Comparison of ENCODE assay signal across 1 cellular context in the genomic region with DNA sequence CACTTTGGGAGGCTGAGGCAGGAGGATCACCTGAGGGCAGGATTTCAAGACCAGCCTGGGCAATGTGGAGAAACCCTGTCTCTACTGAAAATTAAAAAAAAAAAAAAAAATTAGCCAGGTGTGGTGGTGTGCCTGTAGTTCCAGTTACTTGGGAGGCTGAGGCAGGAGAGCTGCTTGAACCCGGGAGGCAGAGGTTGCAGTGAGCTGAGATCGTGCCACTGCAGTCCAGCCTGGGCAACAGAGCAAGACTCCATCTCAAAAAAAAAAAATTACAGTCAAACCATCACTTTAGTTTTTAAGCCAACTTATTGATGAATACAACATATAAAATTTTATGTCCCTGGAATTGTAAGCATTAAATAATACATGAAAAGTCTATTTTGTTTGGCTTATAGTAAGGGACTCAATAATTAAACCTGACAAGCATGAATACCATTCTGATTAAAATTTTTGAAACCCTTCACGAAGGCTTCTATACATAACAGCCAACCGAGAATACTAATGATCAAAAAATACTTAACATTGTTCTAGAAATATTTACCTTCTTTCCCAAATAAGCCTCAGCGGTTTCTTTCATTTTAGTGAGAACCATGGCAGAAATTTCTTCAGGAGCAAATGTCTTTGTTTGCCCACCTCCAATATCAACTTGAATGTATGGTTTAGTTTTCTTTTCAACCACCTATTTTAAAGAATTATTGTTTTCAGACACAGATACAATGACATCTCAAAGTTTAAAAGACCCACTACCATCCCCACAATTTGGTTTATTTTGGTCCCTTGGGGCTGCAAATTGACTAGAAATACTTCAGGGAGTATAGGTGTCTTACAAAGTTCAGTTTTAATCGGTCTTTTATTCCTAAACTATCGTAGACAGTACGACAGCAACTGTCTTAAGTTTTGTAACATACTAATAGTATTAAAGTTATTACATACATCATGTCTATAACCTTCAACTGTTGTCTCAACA.
TF ChIP-seq lines count a peak whose summit lies in the region.

No MANE protein-coding gene starts in this region.

TF ChIP-seq in HepG2, 621 proteins besides CTCF, POLR2A, EP300 and RAD21:
- TF ChIP-seq, protein P1, sequence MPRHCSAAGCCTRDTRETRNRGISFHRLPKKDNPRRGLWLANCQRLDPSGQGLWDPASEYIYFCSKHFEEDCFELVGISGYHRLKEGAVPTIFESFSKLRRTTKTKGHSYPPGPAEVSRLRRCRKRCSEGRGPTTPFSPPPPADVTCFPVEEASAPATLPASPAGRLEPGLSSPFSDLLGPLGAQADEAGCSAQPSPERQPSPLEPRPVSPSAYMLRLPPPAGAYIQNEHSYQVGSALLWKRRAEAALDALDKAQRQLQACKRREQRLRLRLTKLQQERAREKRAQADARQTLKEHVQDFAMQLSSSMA (CRISPR knock-in tag; IDR thresholded peaks at IDR 0.05): no peak
- TF ChIP-seq, protein P2, sequence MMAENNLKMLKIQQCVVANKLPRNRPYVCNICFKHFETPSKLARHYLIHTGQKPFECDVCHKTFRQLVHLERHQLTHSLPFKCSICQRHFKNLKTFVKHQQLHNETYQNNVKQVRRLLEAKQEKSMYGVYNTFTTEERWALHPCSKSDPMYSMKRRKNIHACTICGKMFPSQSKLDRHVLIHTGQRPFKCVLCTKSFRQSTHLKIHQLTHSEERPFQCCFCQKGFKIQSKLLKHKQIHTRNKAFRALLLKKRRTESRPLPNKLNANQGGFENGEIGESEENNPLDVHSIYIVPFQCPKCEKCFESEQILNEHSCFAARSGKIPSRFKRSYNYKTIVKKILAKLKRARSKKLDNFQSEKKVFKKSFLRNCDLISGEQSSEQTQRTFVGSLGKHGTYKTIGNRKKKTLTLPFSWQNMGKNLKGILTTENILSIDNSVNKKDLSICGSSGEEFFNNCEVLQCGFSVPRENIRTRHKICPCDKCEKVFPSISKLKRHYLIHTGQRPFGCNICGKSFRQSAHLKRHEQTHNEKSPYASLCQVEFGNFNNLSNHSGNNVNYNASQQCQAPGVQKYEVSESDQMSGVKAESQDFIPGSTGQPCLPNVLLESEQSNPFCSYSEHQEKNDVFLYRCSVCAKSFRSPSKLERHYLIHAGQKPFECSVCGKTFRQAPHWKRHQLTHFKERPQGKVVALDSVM (CRISPR knock-in tag; IDR thresholded peaks at IDR 0.05): peak; percentile 50; the same call in 1 of the 2 replicates
- no peak for TF ChIP-seq CREB1 (IDR thresholded peaks at IDR 0.05)
- TF ChIP-seq CREB1 (CRISPR knock-in tag; IDR thresholded peaks at IDR 0.05): 0 out of 2 replicates have a peak, but pooled peaks have one; percentile 10
- TF ChIP-seq ZNF256 (CRISPR knock-in tag; conservative IDR thresholded peaks at IDR 0.05): no peak
- peak; percentile 86 for TF ChIP-seq ZNF121 (CRISPR knock-in tag; IDR thresholded peaks at IDR 0.05)
